ENCODE assay signal across 1 cellular context in the genomic region with DNA sequence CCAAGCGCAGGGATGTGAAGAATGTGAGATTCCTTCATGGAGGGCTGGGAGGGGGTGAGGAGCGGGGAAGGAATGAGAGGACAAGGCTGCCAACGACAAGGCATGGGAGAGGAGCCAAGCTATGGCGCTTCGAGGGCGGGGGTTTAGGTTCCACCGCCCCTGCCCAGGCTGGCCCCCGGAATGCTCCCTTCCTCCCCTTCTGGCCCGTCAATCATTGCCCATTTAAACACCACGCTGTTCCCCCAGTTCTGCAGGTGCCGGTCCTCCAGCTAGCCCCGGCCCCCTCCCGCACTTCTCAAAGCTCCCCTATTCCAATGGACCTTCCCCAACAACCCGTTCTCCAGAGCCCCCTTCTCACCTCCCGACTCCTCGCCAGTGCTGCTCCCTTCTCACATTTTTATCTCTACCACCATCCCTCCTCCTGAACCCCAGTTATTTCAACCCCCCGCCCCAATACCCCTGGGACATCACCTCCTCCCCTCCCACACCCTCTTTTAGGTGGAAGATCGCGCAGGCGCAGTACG.
TF ChIP-seq lines count a peak whose summit lies in the region.

No MANE protein-coding gene starts in this region.

TF ChIP-seq in GM12878, 131 proteins besides CTCF, POLR2A, EP300 and RAD21:
- TF ChIP-seq SP1 (IDR thresholded peaks at IDR 0.05; ENCODE audit: low read depth, low read length) (no peak), GATAD2B (conservative IDR thresholded peaks at IDR 0.05; ENCODE audit: low read depth) (peak; percentile 26; the same call in 1 of the 2 replicates), ATF7 (IDR thresholded peaks at IDR 0.05; ENCODE audit: low read depth) (peak; percentile 92), ZSCAN29 (IDR thresholded peaks at IDR 0.05) (no peak), REST (IDR thresholded peaks at IDR 0.05; ENCODE audit: low read depth, low read length) (no peak), NR2F1 (conservative IDR thresholded peaks at IDR 0.05) (peak; percentile 67), IKZF2 (IDR thresholded peaks at IDR 0.05) (peak in 1 of 2 experiments; percentile 20; a peak in 2 of 4 replicates), CHD1 (IDR thresholded peaks at IDR 0.05; ENCODE audit: low read depth, low read length) (peak; percentile 89), RAD51 (IDR thresholded peaks at IDR 0.05) (no peak), CEBPB (IDR thresholded peaks at IDR 0.05; ENCODE audit: borderline replicate concordance in 1 of 2, low read depth in 2 of 2, low read length in 2 of 2) (no peak), LARP7 (IDR thresholded peaks at IDR 0.05) (0 out of 2 replicates have a peak, but pooled peaks have one; percentile 33), CEBPZ (IDR thresholded peaks at IDR 0.05; ENCODE audit: low read depth, low read length) (no peak), NFYA (IDR thresholded peaks at IDR 0.05; ENCODE audit: borderline replicate concordance, low read depth, low read length) (no peak), CBX3 (IDR thresholded peaks at IDR 0.05; ENCODE audit: borderline replicate concordance, low read depth) (no peak), NKRF (conservative IDR thresholded peaks at IDR 0.05) (0 out of 2 replicates have a peak, but pooled peaks have one; percentile 37), CREB1 (IDR thresholded peaks at IDR 0.05; ENCODE audit: low read depth) (no peak), ASH2L (IDR thresholded peaks at IDR 0.05; ENCODE audit: borderline replicate concordance, low read depth) (no peak), BHLHE40 (IDR thresholded peaks at IDR 0.05; ENCODE audit: borderline replicate concordance in 1 of 2, low read depth in 2 of 2, low read length in 1 of 2) (peak; percentile 31 to 83; a peak in 3 of 4 replicates), MEF2B (IDR thresholded peaks at IDR 0.05; ENCODE audit: partially characterized antibody, poor library complexity, severe bottlenecking) (peak; percentile 96), DPF2 (IDR thresholded peaks at IDR 0.05) (0 out of 2 replicates have a peak, but pooled peaks have one; percentile 41), KLF5 (IDR thresholded peaks at IDR 0.05; ENCODE audit: partially characterized antibody) (peak; percentile 93), HDGF (IDR thresholded peaks at IDR 0.05) (0 out of 2 replicates have a peak, but pooled peaks have one; percentile 24), SREBF1 (IDR thresholded peaks at IDR 0.05; ENCODE audit: low read length) (peak; percentile 56; the same call in 1 of the 2 replicates), JUND (IDR thresholded peaks at IDR 0.05; ENCODE audit: low read depth, low read length) (peak; percentile 65; the same call in 1 of the 2 replicates), IKZF1 (conservative IDR thresholded peaks at IDR 0.05) (peak; percentile 30; the same call in 1 of the 2 replicates), FOXK2 (IDR thresholded peaks at IDR 0.05) (peak; percentile 94)
- TF ChIP-seq, protein P1, sequence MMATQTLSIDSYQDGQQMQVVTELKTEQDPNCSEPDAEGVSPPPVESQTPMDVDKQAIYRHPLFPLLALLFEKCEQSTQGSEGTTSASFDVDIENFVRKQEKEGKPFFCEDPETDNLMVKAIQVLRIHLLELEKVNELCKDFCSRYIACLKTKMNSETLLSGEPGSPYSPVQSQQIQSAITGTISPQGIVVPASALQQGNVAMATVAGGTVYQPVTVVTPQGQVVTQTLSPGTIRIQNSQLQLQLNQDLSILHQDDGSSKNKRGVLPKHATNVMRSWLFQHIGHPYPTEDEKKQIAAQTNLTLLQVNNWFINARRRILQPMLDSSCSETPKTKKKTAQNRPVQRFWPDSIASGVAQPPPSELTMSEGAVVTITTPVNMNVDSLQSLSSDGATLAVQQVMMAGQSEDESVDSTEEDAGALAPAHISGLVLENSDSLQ (IDR thresholded peaks at IDR 0.05), result peak; percentile 89
- TF ChIP-seq, protein P2, sequence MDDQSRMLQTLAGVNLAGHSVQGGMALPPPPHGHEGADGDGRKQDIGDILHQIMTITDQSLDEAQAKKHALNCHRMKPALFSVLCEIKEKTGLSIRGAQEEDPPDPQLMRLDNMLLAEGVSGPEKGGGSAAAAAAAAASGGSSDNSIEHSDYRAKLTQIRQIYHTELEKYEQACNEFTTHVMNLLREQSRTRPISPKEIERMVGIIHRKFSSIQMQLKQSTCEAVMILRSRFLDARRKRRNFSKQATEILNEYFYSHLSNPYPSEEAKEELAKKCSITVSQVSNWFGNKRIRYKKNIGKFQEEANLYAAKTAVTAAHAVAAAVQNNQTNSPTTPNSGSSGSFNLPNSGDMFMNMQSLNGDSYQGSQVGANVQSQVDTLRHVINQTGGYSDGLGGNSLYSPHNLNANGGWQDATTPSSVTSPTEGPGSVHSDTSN (IDR thresholded peaks at IDR 0.05; ENCODE audit: insufficient replicate concordance, low read depth, low read length), result peak; percentile 66
- TF ChIP-seq, protein P3, sequence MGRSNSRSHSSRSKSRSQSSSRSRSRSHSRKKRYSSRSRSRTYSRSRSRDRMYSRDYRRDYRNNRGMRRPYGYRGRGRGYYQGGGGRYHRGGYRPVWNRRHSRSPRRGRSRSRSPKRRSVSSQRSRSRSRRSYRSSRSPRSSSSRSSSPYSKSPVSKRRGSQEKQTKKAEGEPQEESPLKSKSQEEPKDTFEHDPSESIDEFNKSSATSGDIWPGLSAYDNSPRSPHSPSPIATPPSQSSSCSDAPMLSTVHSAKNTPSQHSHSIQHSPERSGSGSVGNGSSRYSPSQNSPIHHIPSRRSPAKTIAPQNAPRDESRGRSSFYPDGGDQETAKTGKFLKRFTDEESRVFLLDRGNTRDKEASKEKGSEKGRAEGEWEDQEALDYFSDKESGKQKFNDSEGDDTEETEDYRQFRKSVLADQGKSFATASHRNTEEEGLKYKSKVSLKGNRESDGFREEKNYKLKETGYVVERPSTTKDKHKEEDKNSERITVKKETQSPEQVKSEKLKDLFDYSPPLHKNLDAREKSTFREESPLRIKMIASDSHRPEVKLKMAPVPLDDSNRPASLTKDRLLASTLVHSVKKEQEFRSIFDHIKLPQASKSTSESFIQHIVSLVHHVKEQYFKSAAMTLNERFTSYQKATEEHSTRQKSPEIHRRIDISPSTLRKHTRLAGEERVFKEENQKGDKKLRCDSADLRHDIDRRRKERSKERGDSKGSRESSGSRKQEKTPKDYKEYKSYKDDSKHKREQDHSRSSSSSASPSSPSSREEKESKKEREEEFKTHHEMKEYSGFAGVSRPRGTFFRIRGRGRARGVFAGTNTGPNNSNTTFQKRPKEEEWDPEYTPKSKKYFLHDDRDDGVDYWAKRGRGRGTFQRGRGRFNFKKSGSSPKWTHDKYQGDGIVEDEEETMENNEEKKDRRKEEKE (IDR thresholded peaks at IDR 0.05), result peak; percentile 81
- TF ChIP-seq, protein P4, sequence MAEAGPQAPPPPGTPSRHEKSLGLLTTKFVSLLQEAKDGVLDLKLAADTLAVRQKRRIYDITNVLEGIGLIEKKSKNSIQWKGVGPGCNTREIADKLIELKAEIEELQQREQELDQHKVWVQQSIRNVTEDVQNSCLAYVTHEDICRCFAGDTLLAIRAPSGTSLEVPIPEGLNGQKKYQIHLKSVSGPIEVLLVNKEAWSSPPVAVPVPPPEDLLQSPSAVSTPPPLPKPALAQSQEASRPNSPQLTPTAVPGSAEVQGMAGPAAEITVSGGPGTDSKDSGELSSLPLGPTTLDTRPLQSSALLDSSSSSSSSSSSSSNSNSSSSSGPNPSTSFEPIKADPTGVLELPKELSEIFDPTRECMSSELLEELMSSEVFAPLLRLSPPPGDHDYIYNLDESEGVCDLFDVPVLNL (IDR thresholded peaks at IDR 0.05; ENCODE audit: low read depth, low read length), result no peak
- TF ChIP-seq, protein P5, sequence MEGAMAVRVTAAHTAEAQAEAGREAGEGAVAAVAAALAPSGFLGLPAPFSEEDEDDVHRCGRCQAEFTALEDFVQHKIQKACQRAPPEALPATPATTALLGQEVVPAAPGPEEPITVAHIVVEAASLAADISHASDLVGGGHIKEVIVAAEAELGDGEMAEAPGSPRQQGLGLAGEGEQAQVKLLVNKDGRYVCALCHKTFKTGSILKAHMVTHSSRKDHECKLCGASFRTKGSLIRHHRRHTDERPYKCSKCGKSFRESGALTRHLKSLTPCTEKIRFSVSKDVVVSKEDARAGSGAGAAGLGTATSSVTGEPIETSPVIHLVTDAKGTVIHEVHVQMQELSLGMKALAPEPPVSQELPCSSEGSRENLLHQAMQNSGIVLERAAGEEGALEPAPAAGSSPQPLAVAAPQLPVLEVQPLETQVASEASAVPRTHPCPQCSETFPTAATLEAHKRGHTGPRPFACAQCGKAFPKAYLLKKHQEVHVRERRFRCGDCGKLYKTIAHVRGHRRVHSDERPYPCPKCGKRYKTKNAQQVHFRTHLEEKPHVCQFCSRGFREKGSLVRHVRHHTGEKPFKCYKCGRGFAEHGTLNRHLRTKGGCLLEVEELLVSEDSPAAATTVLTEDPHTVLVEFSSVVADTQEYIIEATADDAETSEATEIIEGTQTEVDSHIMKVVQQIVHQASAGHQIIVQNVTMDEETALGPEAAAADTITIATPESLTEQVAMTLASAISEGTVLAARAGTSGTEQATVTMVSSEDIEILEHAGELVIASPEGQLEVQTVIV (IDR thresholded peaks at IDR 0.05; ENCODE audit: borderline replicate concordance, partially characterized antibody), result peak; percentile 20
